ENCODE assay signal across 8 cellular contexts in genomic region chr2:216693414-216694100, GRCh38. TPM values are rescaled to one million over a fixed set of nuclear protein-coding genes. Genes with fewer than 3 reads are reported as not detected.
DNase-seq lines count a peak whose midpoint lies in the region; ATAC-seq and TF ChIP-seq lines count a peak whose summit lies in the region.

No MANE protein-coding gene starts in this region.

- no peaks in the 10 kb centered on the region for H3F3A ChIP-seq in DOHH2 (ENCODE audit: control insufficient read depth, insufficient read depth)

- DNase-seq in NCI-H1694 (lab: John Stamatoyannopoulos, UW) (peak; percentile 17), osteocyte (ENCODE audit: extremely low spot score, unreplicated experiment) (no peak), LoVo (ENCODE audit: low spot score) (no peak)
- no peak for DNase-seq in effector memory CD8-positive, alpha-beta T cell

- H3K9me3 ChIP-seq in DOHH2 (ENCODE audit: control insufficient read depth, insufficient read depth, low read length), result no peaks in the 10 kb centered on the region

- peaks cover 6% of the 10 kb centered on the region; the same call in 1 of the 2 replicates for H3K4me1 ChIP-seq in DOHH2 (ENCODE audit: control insufficient read depth, low read length)

- H3K9me2 ChIP-seq in DOHH2 (replicated peaks; ENCODE audit: control insufficient read depth, low read length), result no peaks in the 10 kb centered on the region

- H3K9me3 Mint-ChIP-seq in effector memory CD8-positive, alpha-beta T cell, result no peaks in the 10 kb centered on the region
- no peaks in the 10 kb centered on the region for H3K9me3 Mint-ChIP-seq in osteocyte (ENCODE audit: unreplicated experiment)

- no peak for ATAC-seq in effector memory CD8-positive, alpha-beta T cell (replicated peaks)
- no peak for ATAC-seq in HG02852 (IDR thresholded peaks at IDR 0.05; ENCODE audit: unreplicated experiment)
- no peak for ATAC-seq in HG03460 (IDR thresholded peaks at IDR 0.05; ENCODE audit: unreplicated experiment)
- ATAC-seq in GM18858 (IDR thresholded peaks at IDR 0.05; ENCODE audit: unreplicated experiment), result no peak

- no peaks in the 10 kb centered on the region for H3K36me3 Mint-ChIP-seq in effector memory CD8-positive, alpha-beta T cell (ENCODE audit: insufficient read depth)
- H3K36me3 Mint-ChIP-seq in osteocyte (ENCODE audit: unreplicated experiment), result peaks cover 23% of the 10 kb centered on the region

- H4K20me1 ChIP-seq in DOHH2 (ENCODE audit: control insufficient read depth, insufficient read depth, low read depth, low read length), result no peaks in the 10 kb centered on the region

- TF ChIP-seq CTCF in DOHH2 (IDR thresholded peaks at IDR 0.05; ENCODE audit: low read depth, low read length, poor library complexity, severe bottlenecking) (no peak), osteocyte (IDR thresholded peaks at IDR 0.05) (no peak)

- H3K27me3 Mint-ChIP-seq in effector memory CD8-positive, alpha-beta T cell, result peaks cover 45 to 76% of the 10 kb centered on the region in 2 donors
- H3K27me3 Mint-ChIP-seq in osteocyte (ENCODE audit: unreplicated experiment), result no peaks in the 10 kb centered on the region

- H3K27ac Mint-ChIP-seq in effector memory CD8-positive, alpha-beta T cell, result no peak overlapping the region
- H3K27ac Mint-ChIP-seq in osteocyte (ENCODE audit: unreplicated experiment), result peak overlapping the region; percentile 84

- peaks cover 25 to 43% of the 10 kb centered on the region in 2 donors for H3K4me1 Mint-ChIP-seq in effector memory CD8-positive, alpha-beta T cell (ENCODE audit: low read depth in 2 of 2)
- H3K4me1 Mint-ChIP-seq in osteocyte (ENCODE audit: unreplicated experiment), result peaks cover 59% of the 10 kb centered on the region

- H3K27ac ChIP-seq in DOHH2 (ENCODE audit: low read depth, low read length), result no peak overlapping the region

- peak overlapping the region; percentile 51 to 65 for H3K4me3 Mint-ChIP-seq in effector memory CD8-positive, alpha-beta T cell
- peak overlapping the region; percentile 93 for H3K4me3 Mint-ChIP-seq in osteocyte (ENCODE audit: unreplicated experiment)

- no peak overlapping the region for H3K4me3 ChIP-seq in DOHH2 (ENCODE audit: low read length)

- H3K4me2 ChIP-seq in DOHH2 (ENCODE audit: low read length), result 0 out of 2 replicates have a peak overlapping the region, but pooled peaks have one; percentile 29

- H3K79me2 ChIP-seq in DOHH2 (ENCODE audit: control insufficient read depth, low read length), result no peaks in the 10 kb centered on the region

- H3K27me3 ChIP-seq in DOHH2 (ENCODE audit: control insufficient read depth, low read length), result peaks cover 79% of the 10 kb centered on the region

- H3K36me3 ChIP-seq in DOHH2 (ENCODE audit: control insufficient read depth, low read length), result no peaks in the 10 kb centered on the region

RNA-seq across cellular contexts. Expression of gene IGFBP5, which starts 1.8 kb away (rescaled TPM):
- total RNA-seq in osteocyte, result 1,145 and 1,383 TPM in 2 replicates
